11 cellular contexts compared by ENCODE assay signal in the genomic region with DNA sequence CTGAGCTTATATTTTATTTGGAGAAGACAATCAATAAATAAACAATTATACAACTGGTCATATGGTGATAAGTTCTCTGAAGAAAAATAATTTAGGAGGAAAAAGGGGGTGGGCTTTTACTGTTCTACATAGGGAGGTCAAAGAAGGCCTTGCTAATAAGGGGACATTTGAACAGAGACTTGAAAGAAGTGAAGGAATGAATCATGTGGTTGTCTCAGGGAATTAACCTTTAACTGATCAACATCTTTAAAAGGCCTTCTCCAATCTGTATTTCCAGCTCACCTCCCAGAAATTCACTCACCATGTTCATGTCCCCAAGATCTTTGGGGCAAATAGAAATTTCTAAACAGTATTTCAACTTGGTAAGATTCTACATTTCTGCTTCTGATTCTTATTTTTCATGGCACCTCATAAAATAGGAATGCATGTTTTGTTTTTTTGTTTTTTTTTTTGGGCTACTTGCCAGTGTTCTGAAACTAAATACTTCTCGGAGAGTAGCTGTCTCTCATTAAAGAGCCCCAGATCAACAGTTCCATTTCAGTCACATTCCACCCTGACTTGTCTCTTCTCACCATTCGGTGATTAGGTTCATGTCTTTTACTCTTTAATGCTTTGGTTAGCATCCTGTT. TPM values are rescaled to one million over a fixed set of nuclear protein-coding genes. Genes with fewer than 3 reads are reported as not detected.
DNase-seq lines count a peak whose midpoint lies in the region; ATAC-seq and TF ChIP-seq lines count a peak whose summit lies in the region.
"Had no signal": no experiment of that assay in that cellular context is flagged by ENCODE, and none has a peak within 500 bp of the region (broad histone marks: within the 10 kb centered on the region; RNA-seq: fewer than 3 reads in every experiment).

No MANE protein-coding gene starts in this region.

- 28 to 38% (median 34%) methylated on average over 2 of the region's 2 CpGs for WGBS in adrenal gland, 4 donors

- in situ Hi-C loops in brain microvascular endothelial cell (cut with HindIII; ENCODE audit: low pct_ligation_motif_present, low sequenced_read_pairs) = no loop called here

- intact Hi-C loops in Right ventricle myocardium superior (cut with DNase I) (no loop called here), left ventricle myocardium superior (cut with micrococcal nuclease) (no loop called here), upper lobe of right lung (cut with DNase I) (no loop called here), adrenal gland (cut with DNase I) (no loop called here)

- H3K9me3 ChIP-seq in upper lobe of right lung = no peaks in the 10 kb centered on the region
- no peaks in the 10 kb centered on the region for H3K9me3 ChIP-seq in adrenal gland (replicated peaks in 1 of 3)
- H3K9me3 ChIP-seq in MG63 = no peaks in the 10 kb centered on the region

- DNase-seq in Right ventricle myocardium superior = no peak
- DNase-seq in left ventricle myocardium superior = no peak
- DNase-seq in brain microvascular endothelial cell = no peak
- DNase-seq in lung microvascular endothelial cell (ENCODE audit: low read depth in 2 of 2) = peak; percentile 24 to 45
- no peak for DNase-seq in upper lobe of right lung
- no peak for DNase-seq in adrenal gland
- DNase-seq in MG63 = no peak
- DNase-seq: activated CD4-positive, alpha-beta T cell treated with anti-CD3 and anti-CD28 coated beads, Interleukin-2, amount 50 U/mL, for 48 hours; NCI-H1436 had no signal

- H3K27me3 ChIP-seq in brain microvascular endothelial cell (replicated peaks) (no peaks in the 10 kb centered on the region), upper lobe of right lung (no peaks in the 10 kb centered on the region), adrenal gland (no peaks in the 10 kb centered on the region), MG63 (no peaks in the 10 kb centered on the region)
- H3K27me3 ChIP-seq: BLaER1 treated with 17β-estradiol and CSF1 and Interleukin-3, amounts not matched to agents 10 nM and 100 nM had no signal

- TF ChIP-seq POLR2A in adrenal gland (IDR thresholded peaks at IDR 0.05) = no peak

- H3K27ac ChIP-seq in brain microvascular endothelial cell = peak overlapping the region; percentile 56
- peak overlapping the region; percentile 40 for H3K27ac ChIP-seq in upper lobe of right lung
- peak overlapping the region in 2 of 5 donors; percentile 18 to 28 for H3K27ac ChIP-seq in adrenal gland

- ATAC-seq in Right ventricle myocardium superior (ENCODE audit: poor library complexity) = peak; percentile 25
- no peak for ATAC-seq in left ventricle myocardium superior
- no peak for ATAC-seq in upper lobe of right lung
- ATAC-seq in HG03571 (IDR thresholded peaks at IDR 0.05; ENCODE audit: unreplicated experiment) = no peak

- H3K4me3 ChIP-seq in brain microvascular endothelial cell (ENCODE audit: low read depth, low read length) (no peak overlapping the region), upper lobe of right lung (no peak overlapping the region), adrenal gland (no peak overlapping the region), MG63 (no peak overlapping the region)
- H3K4me3 ChIP-seq: BLaER1 treated with 17β-estradiol and CSF1 and Interleukin-3, amounts not matched to agents 10 nM and 100 nM had no signal

- TF ChIP-seq CTCF in brain microvascular endothelial cell (IDR thresholded peaks at IDR 0.05; ENCODE audit: low read depth, low read length, missing control alignments) = no peak
- TF ChIP-seq CTCF in upper lobe of right lung (IDR thresholded peaks at IDR 0.05) = no peak
- TF ChIP-seq CTCF in adrenal gland (IDR thresholded peaks at IDR 0.05) = no peak

- H3K4me1 ChIP-seq in upper lobe of right lung (peaks cover 28% of the 10 kb centered on the region), adrenal gland (replicated peaks in 1 of 2) (peaks cover 20 to 36% of the 10 kb centered on the region in 2 donors)

- H3K36me3 ChIP-seq in brain microvascular endothelial cell (replicated peaks) (no peaks in the 10 kb centered on the region), upper lobe of right lung (no peaks in the 10 kb centered on the region), adrenal gland (replicated peaks in 1 of 2) (no peaks in the 10 kb centered on the region), MG63 (peaks cover 8% of the 10 kb centered on the region)

RNA-seq across cellular contexts. Expression of a gene that starts 19.2 kb away (rescaled TPM):
- total RNA-seq in Right ventricle myocardium superior (10.3 TPM), left ventricle myocardium superior (13.2 TPM), lung microvascular endothelial cell (19.6 and 25.6 TPM in 2 replicates), upper lobe of right lung (30.9 TPM), adrenal gland (10 to 100 TPM in 7 of 8 donors, 1 to 10 TPM in 1; 8.6 to 56.6 (median 29.6) TPM)
- polyA plus RNA-seq in adrenal gland = 10 to 100 TPM; 20.3 to 56.2 (median 55.7) TPM
- total RNA-seq in MG63 (2014; rRNA removed; shearing (Covaris generic); ENCODE audit: low replicate concordance) = not detected in 2 replicates

Comparison
In these comparisons a context has a peak if more than half of its experiments do, and no peak if none do; other contexts are left out.
1. DNase-seq: peak in lung microvascular endothelial cell (2 of 2); none in Right ventricle myocardium superior (single experiment), left ventricle myocardium superior (single experiment), brain microvascular endothelial cell (single experiment), upper lobe of right lung (single experiment), adrenal gland (0 of 7) and MG63 (single experiment).